In genomic region chr11:120858740-120859139, GRCh38 we compare ENCODE assay signal across 23 cellular contexts.
A peak's percentile ranks its signal among the peaks of the same experiment; 100 is the strongest.
DNase-seq lines count a peak whose midpoint lies in the region; ATAC-seq, FAIRE-seq and TF ChIP-seq lines count a peak whose summit lies in the region.
"Had no signal": no experiment of that assay in that cellular context is flagged by ENCODE, and none has a peak within 500 bp of the region (broad histone marks: within the 10 kb centered on the region; RNA-seq: fewer than 3 reads in every experiment).

No MANE protein-coding gene starts in this region.

- no peak overlapping the region for H3K18ac ChIP-seq in IMR-90 (ENCODE audit: low read depth, low read length)

- H2AK5ac ChIP-seq in IMR-90 (ENCODE audit: low read depth, low read length): no peak overlapping the region

- H3K79me1 ChIP-seq in IMR-90 (ENCODE audit: low read depth in 1 of 2, low read length in 2 of 2): no peaks in the 10 kb centered on the region

- no peak overlapping the region for H2BK20ac ChIP-seq in IMR-90 (ENCODE audit: low read depth, low read length)

- H3K4me3 ChIP-seq in IMR-90 (ENCODE audit: insufficient read depth, low read depth, low read length): no peak overlapping the region
- no peak overlapping the region for H3K4me3 ChIP-seq in bronchial epithelial cell (ENCODE audit: low read depth, low read length)
- H3K4me3 ChIP-seq in testis: no peak overlapping the region
- H3K4me3 ChIP-seq: heart right ventricle had no signal

- H3K14ac ChIP-seq in IMR-90 (replicated peaks; ENCODE audit: low read depth, low read length): no peak overlapping the region

- no peak overlapping the region for H3K23ac ChIP-seq in IMR-90 (ENCODE audit: low read depth, low read length)

- H3K36me3 ChIP-seq in IMR-90 (ENCODE audit: control insufficient read depth, insufficient read depth, low read length): no peaks in the 10 kb centered on the region
- H3K36me3 ChIP-seq in bronchial epithelial cell (ENCODE audit: control insufficient read depth, insufficient read depth, low read length): no peaks in the 10 kb centered on the region
- no peaks in the 10 kb centered on the region for H3K36me3 ChIP-seq in testis (ENCODE audit: low read depth, missing control alignments)
- H3K36me3 ChIP-seq: heart right ventricle had no signal

- no peaks in the 10 kb centered on the region for H3K9me1 ChIP-seq in IMR-90 (ENCODE audit: insufficient read depth, low read length)

- H3K4me2 ChIP-seq in IMR-90 (ENCODE audit: low read depth, low read length): no peak overlapping the region

- intact Hi-C loops in IMR-90 (cut with micrococcal nuclease) (no loop called here), testis (cut with DNase I; ENCODE audit: low total_unique reads) (no loop called here)

- H2AFZ ChIP-seq in IMR-90 (replicated peaks; ENCODE audit: low read length, poor library complexity): no peak overlapping the region

- H2AK9ac ChIP-seq in IMR-90 (replicated peaks; ENCODE audit: low read depth, low read length, poor library complexity): no peak overlapping the region

- POLR2A ChIA-PET in IMR-90 (lab: Charles Lee; ENCODE audit: unreplicated experiment): no interaction called here

- in situ Hi-C loops in IMR-90 (cut with MboI; ENCODE audit: low sequenced_read_pairs): no loop called here

- no peaks in the 10 kb centered on the region for H4K20me1 ChIP-seq in IMR-90 (ENCODE audit: insufficient read depth, low read length)

- WGBS in IMR-90 (ENCODE audit: extremely low coverage in 2 of 2, insufficient read length in 1 of 2), 2 experiments: no CpG with 5 or more reads among the region's 3 CpGs
- WGBS in testis, 2 donors: 58 to 59% methylated on average over 3 of the region's 3 CpGs

- H3K4ac ChIP-seq in IMR-90 (ENCODE audit: low read depth, low read length): no peak overlapping the region

- no peak overlapping the region for H4K91ac ChIP-seq in IMR-90 (ENCODE audit: insufficient read depth, low read depth, low read length)

- H3K27me3 ChIP-seq in IMR-90 (ENCODE audit: control insufficient read depth, insufficient read depth, low read length) (peaks cover 2% of the 10 kb centered on the region), bronchial epithelial cell (ENCODE audit: control insufficient read depth, insufficient read depth, low read length) (no peaks in the 10 kb centered on the region), testis (no peaks in the 10 kb centered on the region)

- no peak overlapping the region for H2BK15ac ChIP-seq in IMR-90 (ENCODE audit: low read depth, low read length)

- no peak overlapping the region for H2BK5ac ChIP-seq in IMR-90 (ENCODE audit: low read depth, low read length, poor library complexity, severe bottlenecking)

- no peak overlapping the region for H3K9ac ChIP-seq in IMR-90 (ENCODE audit: low read depth, low read length)

- CTCF ChIA-PET in IMR-90 (lab: Yijun Ruan, JAX): interaction anchor here (0.6 kb wide), 1 partner anchor 340 kb away, joined by 3 read pairs; no protein-coding TSS in a partner anchor

- H3K4me1 ChIP-seq in IMR-90 (ENCODE audit: control insufficient read depth, insufficient read depth, low read length): no peaks in the 10 kb centered on the region
- H3K4me1 ChIP-seq in testis: no peaks in the 10 kb centered on the region

- no peaks in the 10 kb centered on the region for H3K9me3 ChIP-seq in IMR-90 (ENCODE audit: control insufficient read depth, insufficient read depth, low read length)
- H3K9me3 ChIP-seq in testis: no peaks in the 10 kb centered on the region
- H3K9me3 ChIP-seq: heart right ventricle had no signal

- no peak for FAIRE-seq in bronchial epithelial cell (lab: Jason Lieb, UNC)
- FAIRE-seq: GM12892, H1 had no signal

- no peak overlapping the region for H3K56ac ChIP-seq in IMR-90 (ENCODE audit: extremely low read depth, insufficient read depth, low read length)

- H2BK120ac ChIP-seq in IMR-90 (ENCODE audit: low read depth, low read length): no peak overlapping the region

- H3K27ac ChIP-seq in IMR-90 (ENCODE audit: insufficient read depth, low read length): no peak overlapping the region
- no peak overlapping the region for H3K27ac ChIP-seq in testis
- H3K27ac ChIP-seq: epithelial cell of prostate, heart right ventricle, RWPE1 had no signal

- no TSS peak for BruUV-seq in IMR-90 (replicated peaks; lab: Mats Ljungman, UMichigan)

- dilution Hi-C loops in IMR-90 (cut with HindIII; ENCODE audit: low sequenced_read_pairs, unreplicated experiment): no loop called here

- ATAC-seq in IMR-90 (ENCODE audit: low read depth) (peak; percentile 44), HG03378 (IDR thresholded peaks at IDR 0.05; ENCODE audit: unreplicated experiment) (no peak)
- ATAC-seq: activated CD4-positive, alpha-beta T cell treated with anti-CD3 and anti-CD28 coated beads for 36 hours; heart right ventricle; sciatic nerve had no signal

- TF ChIP-seq RAD21 in IMR-90 (IDR thresholded peaks at IDR 0.05; ENCODE audit: low read length): no peak

- peak; percentile 25 for DNase-seq in IMR-90
- peak; percentile 2 for DNase-seq in bronchial epithelial cell (ENCODE audit: low read depth)
- DNase-seq in iris pigment epithelial cell (ENCODE audit: low read depth): peak; percentile 25
- no peak for DNase-seq in testis
- DNase-seq in HCEC 1CT: no peak
- no peak for DNase-seq in T-helper 1 cell
- DNase-seq: activated CD4-positive, alpha-beta T cell treated with anti-CD3 and anti-CD28 coated beads for 36 hours; activated effector memory CD4-positive, alpha-beta T cell treated with anti-CD3 and anti-CD28 coated beads, Interleukin-2, amount 50 U/mL, for 16 hours; activated naive CD8-positive, alpha-beta T cell treated with anti-CD3 and anti-CD28 coated beads, Interleukin-2, amount 10 ng/mL, durations not matched to agents 7 days and 5 days; activated T-cell treated with anti-CD3 and anti-CD28 coated beads for 4 hours; effector CD4-positive, alpha-beta T cell; EL; heart right ventricle; NCI-H2029; NCI-H748 treated with DMSO at 0.1 percent for 48 hours; posterior cingulate gyrus; stimulated activated CD4-positive, alpha-beta T cell treated with anti-CD3 and anti-CD28 coated beads, Interleukin-4, amount 100 ng/mL, for 24 hours had no signal

- no peak overlapping the region for H4K5ac ChIP-seq in IMR-90 (ENCODE audit: low read depth, low read length)

- no peak for TF ChIP-seq POLR2A in IMR-90 (IDR thresholded peaks at IDR 0.05; ENCODE audit: low read depth, low read length)
- TF ChIP-seq POLR2A in testis (IDR thresholded peaks at IDR 0.05): no peak

- no peak overlapping the region for H4K8ac ChIP-seq in IMR-90 (ENCODE audit: low read depth in 2 of 2, low read length in 2 of 2)

- TF ChIP-seq CTCF in IMR-90 (conservative IDR thresholded peaks at IDR 0.05; ENCODE audit: low read depth, low read length) (no peak), bronchial epithelial cell (IDR thresholded peaks at IDR 0.05; ENCODE audit: insufficient read depth, low read length, severe bottlenecking) (no peak), testis (IDR thresholded peaks at IDR 0.05) (no peak)

TF ChIP-seq in IMR-90, 13 proteins besides CTCF, POLR2A, EP300 and RAD21:
- no peak for TF ChIP-seq CEBPB (IDR thresholded peaks at IDR 0.05; ENCODE audit: low read depth, low read length)
- TF ChIP-seq SMC3 (IDR thresholded peaks at IDR 0.05; ENCODE audit: low read depth, low read length): no peak
- TF ChIP-seq RFX5 (IDR thresholded peaks at IDR 0.05; ENCODE audit: low read depth, low read length): no peak
TF ChIP-seq in IMR-90: peak in this region for 0.

Comparison
In these comparisons a context has a peak if more than half of its experiments do, and no peak if none do; other contexts are left out.
1. DNase-seq: peak in IMR-90 (single experiment), bronchial epithelial cell (single experiment) and iris pigment epithelial cell (single experiment); none in testis (single experiment), HCEC 1CT (single experiment) and T-helper 1 cell (0 of 5).